11 cellular contexts compared by ENCODE assay signal in genomic region chr17:76560877-76561221, GRCh38. TPM values are rescaled to one million over a fixed set of nuclear protein-coding genes. Genes with fewer than 3 reads are reported as not detected.
DNase-seq lines count a peak whose midpoint lies in the region; ATAC-seq and TF ChIP-seq lines count a peak whose summit lies in the region.
"Had no signal": no experiment of that assay in that cellular context is flagged by ENCODE, and none has a peak within 500 bp of the region (broad histone marks: within the 10 kb centered on the region; RNA-seq: fewer than 3 reads in every experiment).

No MANE protein-coding gene starts in this region.

- peak overlapping the region; percentile 100 for H3K4me3 Mint-ChIP-seq in activated naive CD8-positive, alpha-beta T cell treated with anti-CD3 and anti-CD28 coated beads for 36 hours

- intact Hi-C loops in lower lobe of right lung (cut with DNase I) = no loop called here

- peak overlapping the region in 10 of 11 experiments; percentile 26 to 99 (median 94); a peak in 17 of 22 replicates for H3K9ac ChIP-seq in BLaER1 treated with 17β-estradiol and CSF1 and Interleukin-3, amounts not matched to agents 10 nM and 100 nM
- H3K9ac ChIP-seq in HUES48 (ENCODE audit: low read depth, low read length) = no peak overlapping the region

- peaks cover 63 to 78% (median 74%) of the 10 kb centered on the region in 11 experiments for H4K20me1 ChIP-seq in BLaER1 treated with 17β-estradiol and CSF1 and Interleukin-3, amounts not matched to agents 10 nM and 100 nM

- no peak for DNase-seq in activated naive CD8-positive, alpha-beta T cell treated with anti-CD3 and anti-CD28 coated beads for 36 hours
- DNase-seq in lower lobe of right lung = no peak
- no peak for DNase-seq in NCI-H82 treated with DMSO at 0.1 percent for 48 hours (lab: John Stamatoyannopoulos, UW; ENCODE audit: unreplicated experiment)
- DNase-seq in Ammon's horn (ENCODE audit: low spot score) = no peak
- DNase-seq: activated effector memory CD4-positive, alpha-beta T cell treated with Interleukin-2 at 50 U/mL for 16 hours; NCI-H1105 had no signal

- no peaks in the 10 kb centered on the region for H3K27me3 ChIP-seq in BLaER1 treated with 17β-estradiol and CSF1 and Interleukin-3, amounts not matched to agents 10 nM and 100 nM
- no peaks in the 10 kb centered on the region for H3K27me3 ChIP-seq in HUES48 (ENCODE audit: control insufficient read depth, insufficient read depth, low read length)
- H3K27me3 ChIP-seq in lower lobe of right lung (ENCODE audit: low read depth) = no peaks in the 10 kb centered on the region

- peaks cover 71% of the 10 kb centered on the region for H3K36me3 Mint-ChIP-seq in activated naive CD8-positive, alpha-beta T cell treated with anti-CD3 and anti-CD28 coated beads for 36 hours

- peak overlapping the region in 7 of 10 experiments; percentile 77 to 97 (median 86); a peak in 8 of 20 replicates for H3K4me3 ChIP-seq in BLaER1 treated with 17β-estradiol and CSF1 and Interleukin-3, amounts not matched to agents 10 nM and 100 nM
- H3K4me3 ChIP-seq in HUES48 (ENCODE audit: low read depth, low read length) (no peak overlapping the region), lower lobe of right lung (peak overlapping the region; percentile 18)
- H3K4me3 ChIP-seq: thoracic aorta had no signal

- peaks cover 6% of the 10 kb centered on the region for H3K27me3 Mint-ChIP-seq in activated naive CD8-positive, alpha-beta T cell treated with anti-CD3 and anti-CD28 coated beads for 36 hours

- H3K4me2 ChIP-seq in BLaER1 treated with 17β-estradiol and CSF1 and Interleukin-3, amounts not matched to agents 10 nM and 100 nM = peak overlapping the region; percentile 78 to 96 (median 90)

- H3K9me3 Mint-ChIP-seq in activated naive CD8-positive, alpha-beta T cell treated with anti-CD3 and anti-CD28 coated beads for 36 hours = no peaks in the 10 kb centered on the region

- peak overlapping the region; percentile 82 for H3K27ac Mint-ChIP-seq in activated naive CD8-positive, alpha-beta T cell treated with anti-CD3 and anti-CD28 coated beads for 36 hours

- H3K9me3 ChIP-seq in BLaER1 treated with 17β-estradiol and CSF1 and Interleukin-3, amounts not matched to agents 10 nM and 100 nM (replicated peaks in 1 of 11) = no peaks in the 10 kb centered on the region
- no peaks in the 10 kb centered on the region for H3K9me3 ChIP-seq in HUES48 (ENCODE audit: control insufficient read depth, insufficient read depth, low read length)
- H3K9me3 ChIP-seq in lower lobe of right lung = no peaks in the 10 kb centered on the region
- H3K9me3 ChIP-seq: thoracic aorta had no signal

- peaks cover 36 to 74% (median 67%) of the 10 kb centered on the region in 11 experiments for H3K36me3 ChIP-seq in BLaER1 treated with 17β-estradiol and CSF1 and Interleukin-3, amounts not matched to agents 10 nM and 100 nM
- H3K36me3 ChIP-seq in HUES48 (ENCODE audit: control insufficient read depth, insufficient read depth, low read length) = peaks cover 71% of the 10 kb centered on the region
- H3K36me3 ChIP-seq in lower lobe of right lung = peaks cover 35% of the 10 kb centered on the region

- no peak for ATAC-seq in lower lobe of right lung
- no peak for ATAC-seq in HG03520 (IDR thresholded peaks at IDR 0.05; ENCODE audit: unreplicated experiment)
- ATAC-seq in HG03460 (IDR thresholded peaks at IDR 0.05; ENCODE audit: unreplicated experiment) = no peak

- peaks cover 54% of the 10 kb centered on the region for H3K4me1 Mint-ChIP-seq in activated naive CD8-positive, alpha-beta T cell treated with anti-CD3 and anti-CD28 coated beads for 36 hours

- H3K27ac ChIP-seq in BLaER1 treated with 17β-estradiol and CSF1 and Interleukin-3, amounts not matched to agents 10 nM and 100 nM = peak overlapping the region in 3 of 11 experiments; percentile 11 to 99 (median 97); a peak in 2 of 22 replicates
- H3K27ac ChIP-seq in HUES48 (ENCODE audit: low read depth, low read length) = peak overlapping the region; percentile 25
- peak overlapping the region; percentile 34 for H3K27ac ChIP-seq in lower lobe of right lung
- H3K27ac ChIP-seq: thoracic aorta had no signal

- peaks cover 46 to 69% (median 59%) of the 10 kb centered on the region in 10 experiments for H3K4me1 ChIP-seq in BLaER1 treated with 17β-estradiol and CSF1 and Interleukin-3, amounts not matched to agents 10 nM and 100 nM
- H3K4me1 ChIP-seq in HUES48 (ENCODE audit: control insufficient read depth, insufficient read depth, low read length) (peaks cover 14% of the 10 kb centered on the region), lower lobe of right lung (peaks cover 62% of the 10 kb centered on the region)

- no peak for TF ChIP-seq CTCF in lower lobe of right lung (IDR thresholded peaks at IDR 0.05)

RNA-seq across cellular contexts. Expression of gene PRCD, which starts 21.0 kb away (rescaled TPM):
- under 1 TPM; 0.36 to 0.66 TPM for total RNA-seq in activated naive CD8-positive, alpha-beta T cell treated with anti-CD3 and anti-CD28 coated beads for 36 hours
- total RNA-seq in lower lobe of right lung = 8.2 TPM

RNA-seq across cellular contexts. Expression of gene CYGB, which starts 23.3 kb away (rescaled TPM):
- under 1 TPM; 0.33 to 0.62 TPM for total RNA-seq in activated naive CD8-positive, alpha-beta T cell treated with anti-CD3 and anti-CD28 coated beads for 36 hours
- total RNA-seq in lower lobe of right lung = 30.2 TPM

RNA-seq across cellular contexts. Expression of gene ST6GALNAC2, which starts 24.8 kb away (rescaled TPM):
- not detected for total RNA-seq in activated naive CD8-positive, alpha-beta T cell treated with anti-CD3 and anti-CD28 coated beads for 36 hours
- total RNA-seq in lower lobe of right lung = 29.0 TPM

RNA-seq across cellular contexts. Expression of gene RHBDF2, which starts 59.6 kb away (rescaled TPM):
- total RNA-seq in activated naive CD8-positive, alpha-beta T cell treated with anti-CD3 and anti-CD28 coated beads for 36 hours = 10 to 100 TPM; 20.7 to 22.2 TPM
- 47.8 TPM for total RNA-seq in lower lobe of right lung

Comparison
In these comparisons a context has a peak if more than half of its experiments do, and no peak if none do; other contexts are left out.
1. RNA of gene CYGB, which starts 23.3 kb away (total RNA-seq): 30.2 TPM in lower lobe of right lung (single experiment); 0.33 to 0.62 TPM in activated naive CD8-positive, alpha-beta T cell treated with anti-CD3 and anti-CD28 coated beads for 36 hours; every median in the first group is over 10 times any median in the second.
2. RNA of gene ST6GALNAC2, which starts 24.8 kb away (total RNA-seq): 29.0 TPM in lower lobe of right lung (single experiment); not detected in activated naive CD8-positive, alpha-beta T cell treated with anti-CD3 and anti-CD28 coated beads for 36 hours; every median in the first group is over 10 times any median in the second.